9 cellular contexts compared by ENCODE assay signal in the genomic region with DNA sequence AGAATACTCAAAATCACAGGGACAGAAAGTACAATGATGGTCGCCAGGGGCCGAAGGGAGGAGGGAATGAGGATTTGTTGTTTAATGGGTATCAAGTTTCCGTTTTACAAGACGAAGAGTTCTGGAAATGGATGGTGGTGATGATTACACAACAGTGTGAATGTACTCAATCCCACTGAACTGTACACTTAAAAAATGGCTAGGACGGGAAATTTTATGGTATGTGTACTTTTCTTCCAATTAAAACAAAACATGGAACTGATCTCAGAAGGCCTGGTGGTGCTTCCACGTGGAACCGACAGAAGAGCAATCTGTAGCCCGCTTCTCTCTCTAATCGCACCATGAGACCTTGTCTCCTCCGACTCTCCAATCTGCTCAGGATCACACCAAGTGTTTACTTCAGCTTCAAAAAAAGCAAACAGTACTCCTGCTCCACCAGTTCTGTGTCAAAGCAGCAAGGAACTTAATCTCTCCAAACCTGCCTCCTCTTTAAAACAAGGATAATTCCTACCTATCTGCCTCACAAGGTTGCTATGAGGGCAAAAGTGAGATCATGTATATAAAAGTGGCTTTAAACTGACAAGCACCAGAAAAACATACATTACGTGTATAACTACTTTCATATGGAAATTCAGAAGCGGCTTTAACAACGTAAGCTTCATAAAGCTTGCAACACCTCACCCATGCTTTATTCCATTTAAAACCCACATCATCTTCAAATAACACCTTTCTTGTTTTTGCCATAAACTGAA. TPM values are rescaled to one million over a fixed set of nuclear protein-coding genes. Genes with fewer than 3 reads are reported as not detected.
DNase-seq lines count a peak whose midpoint lies in the region; ATAC-seq and TF ChIP-seq lines count a peak whose summit lies in the region.
"Had no signal": no experiment of that assay in that cellular context is flagged by ENCODE, and none has a peak within 500 bp of the region (broad histone marks: within the 10 kb centered on the region; RNA-seq: fewer than 3 reads in every experiment).

No MANE protein-coding gene starts in this region.

- H3K9me3 Mint-ChIP-seq in memory B cell: no peaks in the 10 kb centered on the region

- ATAC-seq in memory B cell (ENCODE audit: low read depth) (no peak), GM19035 (IDR thresholded peaks at IDR 0.05; ENCODE audit: unreplicated experiment) (no peak)

- no peaks in the 10 kb centered on the region for H3K27me3 Mint-ChIP-seq in memory B cell

- TF ChIP-seq CTCF in breast epithelium (IDR thresholded peaks at IDR 0.05): no peak

- H3K27me3 ChIP-seq in breast epithelium: no peaks in the 10 kb centered on the region

- peak overlapping the region; percentile 78 for H3K27ac Mint-ChIP-seq in memory B cell

- TF ChIP-seq POLR2A in breast epithelium (IDR thresholded peaks at IDR 0.05): no peak

- DNase-seq in SIG-M5 treated with dmso at 0.1 percent for 504 hours (lab: John Stamatoyannopoulos, UW; ENCODE audit: unreplicated experiment) (peak; percentile 66), SIG-M5 (lab: John Stamatoyannopoulos, UW) (no peak), NCI-H510A treated with DMSO at 0.1 percent for 48 hours (lab: John Stamatoyannopoulos, UW) (peak; percentile 82), breast epithelium (ENCODE audit: low spot score in 2 of 2) (no peak), memory B cell (ENCODE audit: low spot score in 2 of 2) (no peak), T-helper 9 cell (no peak), AG20443 (ENCODE audit: low spot score) (no peak)
- DNase-seq: DND-41 had no signal

- H3K9me3 ChIP-seq in breast epithelium: no peaks in the 10 kb centered on the region

- intact Hi-C loops in breast epithelium (cut with DNase I; ENCODE audit: low total_unique reads): loop anchor here (1.0 kb wide), 1 partner anchor 8 kb away; no protein-coding TSS in a partner anchor

- peak overlapping the region; percentile 97 to 100 for H3K27ac ChIP-seq in breast epithelium

- H3K4me3 ChIP-seq in breast epithelium: peak overlapping the region; percentile 92 to 93 (median 93)

- peaks cover 29% of the 10 kb centered on the region for H3K4me1 Mint-ChIP-seq in memory B cell

- H3K36me3 ChIP-seq in breast epithelium: no peaks in the 10 kb centered on the region

- H3K36me3 Mint-ChIP-seq in memory B cell: peaks cover 4% of the 10 kb centered on the region

- peaks cover 0 to 4% of the 10 kb centered on the region in 2 donors for H3K4me1 ChIP-seq in breast epithelium

- peak overlapping the region; percentile 89 for H3K4me3 Mint-ChIP-seq in memory B cell

RNA-seq across cellular contexts. Expression of a gene that starts 2.1 kb away (rescaled TPM):
- total RNA-seq in breast epithelium: 100 to 1,000 TPM in 1 of 3 donors, 10 to 100 TPM in 2; 91.6 to 159 (median 94.1) TPM

RNA-seq across cellular contexts. Expression of a gene that starts 42.9 kb away (rescaled TPM):
- 10 to 100 TPM in 2 of 3 donors, 1 to 10 TPM in 1; 5.9 to 24.9 (median 16.4) TPM for total RNA-seq in breast epithelium

Comparison
In these comparisons a context has a peak if more than half of its experiments do, and no peak if none do; other contexts are left out.
1. DNase-seq: peak in SIG-M5 treated with dmso at 0.1 percent for 504 hours (single experiment) and NCI-H510A treated with DMSO at 0.1 percent for 48 hours (single experiment); none in SIG-M5 (single experiment), breast epithelium (0 of 2), memory B cell (0 of 2), T-helper 9 cell (single experiment) and AG20443 (single experiment).